In genomic region chr1:25210728-25211127, GRCh38 we compare ENCODE assay signal across 23 cellular contexts.
"Had no signal": no experiment of that assay in that cellular context is flagged by ENCODE, and none has a peak within 500 bp of the region (broad histone marks: within the 10 kb centered on the region; RNA-seq: fewer than 3 reads in every experiment).

No MANE protein-coding gene starts in this region.

- H3K9me2 ChIP-seq: SK-N-SH had no signal

- H3K4me2 ChIP-seq: SK-N-SH had no signal

- H3K27me3 ChIP-seq: brain microvascular endothelial cell, cardiac muscle cell, Peyer's patch had no signal

- H3K9me3 ChIP-seq: Peyer's patch, SJCRH30, SK-N-SH had no signal

- DNase-seq: activated CD4-positive, alpha-beta memory T cell treated with anti-CD3 and anti-CD28 coated beads, Interleukin-2, amount 10 ng/mL, durations not matched to agents 7 days and 5 days; activated CD4-positive, alpha-beta T cell treated with anti-CD3 and anti-CD28 coated beads for 36 hours; activated CD4-positive, alpha-beta T cell treated with anti-CD3 and anti-CD28 coated beads, Interleukin-2, amount 50 U/mL, for 1 hour; activated CD8-positive, alpha-beta memory T cell treated with anti-CD3 and anti-CD28 coated beads, Interleukin-2, amount 50 U/mL, for 4 hours; activated gamma-delta T cell treated with Interleukin-2 at 50 U/mL for 16 hours; activated naive CD4-positive, alpha-beta T cell treated with anti-CD3 and anti-CD28 coated beads, Interleukin-2, amount 10 ng/mL, durations not matched to agents 7 days and 5 days; activated naive CD8-positive, alpha-beta T cell treated with anti-CD3 and anti-CD28 coated beads for 36 hours; activated T-cell treated with anti-CD3 and anti-CD28 coated beads, Interleukin-2, amount 50 U/mL, for 72 hours; brain microvascular endothelial cell; NCI-H1105 treated with DMSO at 0.1 percent for 48 hours; NCI-H1436 treated with DMSO at 0.1 percent for 48 hours; NCI-H1930; NCI-H2171; NCI-H2227 treated with DMSO at 0.1 percent for 48 hours; NCI-H510A; Peyer's patch; Right ventricle myocardium superior; SK-N-SH; T-helper 1 cell had no signal

- H3K4me3 ChIP-seq: cardiac muscle cell, Peyer's patch, SJCRH30 had no signal

- H3K36me3 ChIP-seq: brain microvascular endothelial cell, cardiac muscle cell, Peyer's patch, SJCRH30 had no signal

- H3K27ac ChIP-seq: brain microvascular endothelial cell, cardiac muscle cell, Peyer's patch, RWPE1, SJCRH30, VCaP had no signal

- H3K9ac ChIP-seq: SK-N-SH had no signal
